8 cellular contexts compared by ENCODE assay signal in the genomic region with DNA sequence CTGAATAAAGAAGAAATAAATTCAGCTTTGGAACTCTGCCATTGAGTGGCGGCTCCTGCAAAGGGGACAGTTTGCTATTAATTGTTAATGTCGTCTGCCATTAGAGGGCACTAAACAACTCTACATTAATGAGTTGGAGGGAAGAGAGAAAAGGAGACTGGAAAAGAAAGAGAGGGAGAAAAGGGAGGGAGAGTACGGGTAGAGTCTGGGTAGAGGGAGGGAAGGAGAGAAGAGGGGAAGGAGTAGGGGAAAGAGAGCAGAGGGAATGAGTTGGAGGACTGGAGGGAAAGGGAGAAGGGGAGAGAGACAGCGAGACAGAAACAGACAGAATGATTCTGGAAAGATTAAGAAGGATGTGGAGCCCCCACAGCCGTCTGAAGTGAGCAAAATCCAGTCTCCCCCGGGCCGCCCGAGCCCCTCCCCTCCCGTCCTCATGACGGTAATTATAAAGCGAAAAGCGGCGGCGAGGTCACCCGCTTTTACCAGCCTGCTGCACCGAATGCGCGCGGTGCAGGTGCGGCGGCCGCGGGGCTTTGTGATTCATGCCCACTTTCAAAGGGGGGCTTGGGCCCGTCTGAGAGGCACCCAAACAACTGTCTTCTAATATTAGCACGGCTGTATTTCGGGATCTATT. TPM values are rescaled to one million over a fixed set of nuclear protein-coding genes. Genes with fewer than 3 reads are reported as not detected.
DNase-seq lines count a peak whose midpoint lies in the region; ATAC-seq, FAIRE-seq and TF ChIP-seq lines count a peak whose summit lies in the region.

No MANE protein-coding gene starts in this region.

- no peak for TF ChIP-seq POLR2A in GM12892 (IDR thresholded peaks at IDR 0.05; ENCODE audit: low read depth, low read length)

- TF ChIP-seq CTCF in CD14-positive monocyte (IDR thresholded peaks at IDR 0.05) (peak; percentile 68), GM20000 (IDR thresholded peaks at IDR 0.05; ENCODE audit: extremely low read depth, missing control alignments) (peak; percentile 54), WI38 (IDR thresholded peaks at IDR 0.05; ENCODE audit: low read depth, low read length) (peak; percentile 43), fibroblast of mammary gland (conservative IDR thresholded peaks at IDR 0.05; ENCODE audit: control insufficient read depth, insufficient read depth, low read depth, low read length) (peak; percentile 36)

- intact Hi-C loops in CD14-positive monocyte (cut with micrococcal nuclease), result no loop called here

- H3K4me1 Mint-ChIP-seq in CD14-positive monocyte, result peaks cover 37% of the 10 kb centered on the region
- peaks cover 32 to 34% of the 10 kb centered on the region in 2 donors for H3K4me1 Mint-ChIP-seq in natural killer cell treated with Interleukin-12 subunit alpha and Interleukin-12 subunit beta and Interleukin-15 and Interleukin-18, amount 100 ng/mL, for 72 hours (ENCODE audit: low read depth in 2 of 2)

- peak overlapping the region; percentile 93 for H3K4me3 ChIP-seq in WI38 (ENCODE audit: low read depth, low read length)
- peak overlapping the region; percentile 77 for H3K4me3 ChIP-seq in fibroblast of mammary gland (ENCODE audit: control insufficient read depth, low read depth, low read length)

- H3K4me3 Mint-ChIP-seq in CD14-positive monocyte, result peak overlapping the region; percentile 94 to 98
- H3K4me3 Mint-ChIP-seq in natural killer cell treated with Interleukin-12 subunit alpha and Interleukin-12 subunit beta and Interleukin-15 and Interleukin-18, amount 100 ng/mL, for 72 hours, result peak overlapping the region; percentile 96

- DNase-seq in CD14-positive monocyte (ENCODE audit: low spot score), result no peak
- DNase-seq in GM20000 (ENCODE audit: low spot score), result peak; percentile 60
- DNase-seq in NCI-H2029 (lab: John Stamatoyannopoulos, UW), result peak; percentile 67
- DNase-seq in fibroblast of mammary gland (ENCODE audit: low read depth), result peak; percentile 68
- DNase-seq in natural killer cell treated with Interleukin-12 subunit alpha and Interleukin-12 subunit beta and Interleukin-15 and Interleukin-18, amount 100 ng/mL, for 72 hours (ENCODE audit: low spot score), result no peak
- DNase-seq in NCI-H128 (lab: John Stamatoyannopoulos, UW; ENCODE audit: unreplicated experiment), result no peak
- DNase-seq in GM12892 (ENCODE audit: insufficient read length), result no peak

- FAIRE-seq in GM12892 (lab: Jason Lieb, UNC), result no peak

- H3K27me3 Mint-ChIP-seq in CD14-positive monocyte (ENCODE audit: low read depth in 3 of 3), result peaks cover 55 to 73% (median 60%) of the 10 kb centered on the region in 3 donors
- peaks cover 38 to 54% of the 10 kb centered on the region in 2 donors for H3K27me3 Mint-ChIP-seq in natural killer cell treated with Interleukin-12 subunit alpha and Interleukin-12 subunit beta and Interleukin-15 and Interleukin-18, amount 100 ng/mL, for 72 hours

- no peak for ATAC-seq in natural killer cell treated with Interleukin-12 subunit alpha and Interleukin-12 subunit beta and Interleukin-15 and Interleukin-18, amount 100 ng/mL, for 72 hours

- peak overlapping the region in 2 of 7 donors; percentile 8 to 50 for H3K27ac Mint-ChIP-seq in CD14-positive monocyte
- no peak overlapping the region for H3K27ac Mint-ChIP-seq in natural killer cell treated with Interleukin-12 subunit alpha and Interleukin-12 subunit beta and Interleukin-15 and Interleukin-18, amount 100 ng/mL, for 72 hours

- peaks cover 0 to 13% (median 8%) of the 10 kb centered on the region in 7 donors for H3K9me3 Mint-ChIP-seq in CD14-positive monocyte
- no peaks in the 10 kb centered on the region for H3K9me3 Mint-ChIP-seq in natural killer cell treated with Interleukin-12 subunit alpha and Interleukin-12 subunit beta and Interleukin-15 and Interleukin-18, amount 100 ng/mL, for 72 hours

- H3K36me3 Mint-ChIP-seq in CD14-positive monocyte, result peaks cover 4 to 9% of the 10 kb centered on the region in 2 donors
- peaks cover 6% of the 10 kb centered on the region for H3K36me3 Mint-ChIP-seq in natural killer cell treated with Interleukin-12 subunit alpha and Interleukin-12 subunit beta and Interleukin-15 and Interleukin-18, amount 100 ng/mL, for 72 hours

RNA-seq across cellular contexts. Expression of a gene that starts 1.9 kb away (rescaled TPM):
- polyA plus RNA-seq in CD14-positive monocyte, result not detected
- total RNA-seq in natural killer cell treated with Interleukin-12 subunit alpha and Interleukin-12 subunit beta and Interleukin-15 and Interleukin-18, amount 100 ng/mL, for 72 hours, result not detected
- not detected for polyA plus RNA-seq in GM12892 (2012; ENCODE audit: missing spikeins)

Comparison
In these comparisons a context has a peak if more than half of its experiments do, and no peak if none do; other contexts are left out.
1. DNase-seq: peak in GM20000 (single experiment), NCI-H2029 (single experiment) and fibroblast of mammary gland (single experiment); none in CD14-positive monocyte (single experiment), natural killer cell treated with Interleukin-12 subunit alpha and Interleukin-12 subunit beta and Interleukin-15 and Interleukin-18, amount 100 ng/mL, for 72 hours (single experiment), NCI-H128 (single experiment) and GM12892 (single experiment).
2. Peak in every context shown above with its lines, with median percentiles within 50 percentile points of each other: CTCF ChIP-seq.